Comparison of ENCODE assay signal across 21 cellular contexts in the genomic region with DNA sequence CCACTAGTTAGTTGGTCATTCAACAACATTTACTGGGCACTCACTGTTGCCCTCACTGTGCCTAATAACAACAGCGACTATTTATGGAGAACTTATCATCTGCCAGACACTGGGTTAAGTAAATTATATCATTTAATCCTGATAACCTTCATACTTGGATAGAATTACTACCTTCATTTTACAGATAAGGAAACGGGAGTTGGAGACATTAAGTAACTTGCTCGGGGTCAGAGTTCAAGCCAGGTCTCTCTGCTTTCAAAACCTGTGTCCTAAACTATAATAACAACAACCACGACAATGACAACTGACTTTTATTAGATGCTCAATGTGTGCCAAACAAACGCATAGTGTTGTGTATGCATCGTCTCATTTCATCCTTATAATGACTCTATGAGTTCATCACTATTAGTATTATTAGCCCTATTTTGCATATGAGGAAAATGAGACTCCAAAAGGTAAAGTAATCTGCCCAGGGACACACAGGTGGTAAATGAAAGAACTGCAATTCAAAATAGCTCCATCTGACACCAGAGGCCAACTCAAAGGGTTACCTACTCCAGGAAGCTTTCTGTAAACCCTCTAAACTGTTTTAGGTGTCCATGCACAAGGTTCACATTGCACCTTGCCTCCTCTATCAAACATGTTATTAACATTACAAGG.
DNase-seq lines count a peak whose midpoint lies in the region; ATAC-seq and TF ChIP-seq lines count a peak whose summit lies in the region.
"Had no signal": no experiment of that assay in that cellular context is flagged by ENCODE, and none has a peak within 500 bp of the region (broad histone marks: within the 10 kb centered on the region; RNA-seq: fewer than 3 reads in every experiment).

No MANE protein-coding gene starts in this region.

- H3K27ac ChIP-seq in gastrocnemius medialis, result no peak overlapping the region
- H3K27ac ChIP-seq: heart left ventricle, WERI-Rb-1 had no signal

- H3K36me3 Mint-ChIP-seq in nephron (ENCODE audit: low read depth) (no peaks in the 10 kb centered on the region), osteocyte (ENCODE audit: unreplicated experiment) (no peaks in the 10 kb centered on the region)
- H3K36me3 Mint-ChIP-seq: activated CD4-positive, alpha-beta memory T cell treated with anti-CD3 and anti-CD28 coated beads for 36 hours; immature natural killer cell had no signal

- peak; percentile 19 for TF ChIP-seq POLR2A in GM18526 (IDR thresholded peaks at IDR 0.05; ENCODE audit: extremely low read depth, insufficient read length)
- TF ChIP-seq POLR2A in gastrocnemius medialis (IDR thresholded peaks at IDR 0.05), result no peak

- no peaks in the 10 kb centered on the region for H3K9me3 ChIP-seq in gastrocnemius medialis
- H3K9me3 ChIP-seq: heart left ventricle had no signal

- no peaks in the 10 kb centered on the region for H3K4me1 ChIP-seq in gastrocnemius medialis

- H3K4me3 Mint-ChIP-seq in nephron, result no peak overlapping the region
- H3K4me3 Mint-ChIP-seq in osteocyte (ENCODE audit: unreplicated experiment), result no peak overlapping the region
- H3K4me3 Mint-ChIP-seq: activated CD4-positive, alpha-beta memory T cell treated with anti-CD3 and anti-CD28 coated beads for 36 hours; activated T-cell treated with anti-CD3 and anti-CD28 coated beads, Interleukin-2, amount 50 U/mL, for 4 hours; immature natural killer cell; T-helper 1 cell treated with Interleukin-12 subunit alpha and Interleukin-12 subunit beta and Interleukin-4 antibody, amounts not matched to agents 30 μg/mL and 1 μg/mL, for 36 hours had no signal

- H3K36me3 ChIP-seq in gastrocnemius medialis, result no peaks in the 10 kb centered on the region
- H3K36me3 ChIP-seq: heart left ventricle, WERI-Rb-1 had no signal

- H3K9me3 Mint-ChIP-seq in nephron, result no peaks in the 10 kb centered on the region
- H3K9me3 Mint-ChIP-seq in osteocyte (ENCODE audit: unreplicated experiment), result no peaks in the 10 kb centered on the region
- H3K9me3 Mint-ChIP-seq: activated CD4-positive, alpha-beta memory T cell treated with anti-CD3 and anti-CD28 coated beads for 36 hours; activated T-cell treated with anti-CD3 and anti-CD28 coated beads, Interleukin-2, amount 50 U/mL, for 4 hours; immature natural killer cell; T-helper 1 cell treated with Interleukin-12 subunit alpha and Interleukin-12 subunit beta and Interleukin-4 antibody, amounts not matched to agents 30 μg/mL and 1 μg/mL, for 36 hours had no signal

- H3K27me3 Mint-ChIP-seq in nephron (ENCODE audit: low read depth), result peaks cover 5% of the 10 kb centered on the region
- H3K27me3 Mint-ChIP-seq in osteocyte (ENCODE audit: unreplicated experiment), result peaks cover 2% of the 10 kb centered on the region
- H3K27me3 Mint-ChIP-seq: activated CD4-positive, alpha-beta memory T cell treated with anti-CD3 and anti-CD28 coated beads for 36 hours had no signal

- peaks cover 23% of the 10 kb centered on the region for H3K4me1 Mint-ChIP-seq in nephron
- H3K4me1 Mint-ChIP-seq in osteocyte (ENCODE audit: unreplicated experiment), result peaks cover 23% of the 10 kb centered on the region
- H3K4me1 Mint-ChIP-seq: immature natural killer cell had no signal

- peak; percentile 29 for ATAC-seq in GM21423 (IDR thresholded peaks at IDR 0.05; ENCODE audit: unreplicated experiment)
- ATAC-seq in HG03159 (IDR thresholded peaks at IDR 0.05; ENCODE audit: unreplicated experiment), result peak; percentile 45
- ATAC-seq in gastrocnemius medialis, result no peak
- no peak for ATAC-seq in HG02623 (IDR thresholded peaks at IDR 0.05; ENCODE audit: unreplicated experiment)
- ATAC-seq: activated T-cell treated with anti-CD3 and anti-CD28 coated beads, Interleukin-2, amount 50 U/mL, for 4 hours had no signal

- TF ChIP-seq CTCF in nephron (IDR thresholded peaks at IDR 0.05; ENCODE audit: unreplicated experiment in 3 of 3), result no peak
- no peak for TF ChIP-seq CTCF in gastrocnemius medialis (IDR thresholded peaks at IDR 0.05 in 4 of 5, conservative IDR thresholded peaks at IDR 0.05 in 1 of 5)
- TF ChIP-seq CTCF in GM20000 (IDR thresholded peaks at IDR 0.05; ENCODE audit: extremely low read depth, missing control alignments), result no peak
- TF ChIP-seq CTCF in osteocyte (IDR thresholded peaks at IDR 0.05), result no peak

- H3K4me3 ChIP-seq in gastrocnemius medialis, result no peak overlapping the region
- H3K4me3 ChIP-seq: heart left ventricle had no signal

- H3K27ac Mint-ChIP-seq in nephron (peak overlapping the region; percentile 50 to 90 (median 61)), osteocyte (ENCODE audit: unreplicated experiment) (no peak overlapping the region)
- H3K27ac Mint-ChIP-seq: activated CD4-positive, alpha-beta memory T cell treated with anti-CD3 and anti-CD28 coated beads for 36 hours; immature natural killer cell; T-helper 1 cell treated with Interleukin-12 subunit alpha and Interleukin-12 subunit beta and Interleukin-4 antibody, amounts not matched to agents 30 μg/mL and 1 μg/mL, for 36 hours had no signal

- in situ Hi-C loops in gastrocnemius medialis (cut with MboI; ENCODE audit: low sequenced_read_pairs in 4 of 4), result no loop called here

- DNase-seq in gastrocnemius medialis, result no peak
- DNase-seq in GM20000 (ENCODE audit: low spot score), result no peak
- no peak for DNase-seq in osteocyte (ENCODE audit: extremely low spot score, unreplicated experiment)
- DNase-seq: activated CD4-positive, alpha-beta memory T cell treated with anti-CD3 and anti-CD28 coated beads for 36 hours; activated naive CD4-positive, alpha-beta T cell treated with anti-CD3 and anti-CD28 coated beads, Interleukin-2, amount 50 U/mL, for 16 hours; activated T-cell treated with anti-CD3 and anti-CD28 coated beads, Interleukin-2, amount 50 U/mL, for 4 hours; DND-41; heart left ventricle; immature natural killer cell; NCI-H1105 treated with DMSO at 0.1 percent for 48 hours; NCI-H2171 treated with DMSO at 0.1 percent for 48 hours; OCI-M1; right cardiac atrium; stimulated activated naive CD4-positive, alpha-beta T cell treated with Interleukin-2 at 50 U/mL for 16 hours; WERI-Rb-1 had no signal

- H3K27me3 ChIP-seq in gastrocnemius medialis, result no peaks in the 10 kb centered on the region

- intact Hi-C loops in gastrocnemius medialis (cut with DNase I; ENCODE audit: low total_unique reads), result no loop called here

Comparison
In these comparisons a context has a peak if more than half of its experiments do, and no peak if none do; other contexts are left out.
1. ATAC-seq: peak in GM21423 (single experiment) and HG03159 (single experiment); none in gastrocnemius medialis (0 of 2) and HG02623 (single experiment).